In the genomic region with DNA sequence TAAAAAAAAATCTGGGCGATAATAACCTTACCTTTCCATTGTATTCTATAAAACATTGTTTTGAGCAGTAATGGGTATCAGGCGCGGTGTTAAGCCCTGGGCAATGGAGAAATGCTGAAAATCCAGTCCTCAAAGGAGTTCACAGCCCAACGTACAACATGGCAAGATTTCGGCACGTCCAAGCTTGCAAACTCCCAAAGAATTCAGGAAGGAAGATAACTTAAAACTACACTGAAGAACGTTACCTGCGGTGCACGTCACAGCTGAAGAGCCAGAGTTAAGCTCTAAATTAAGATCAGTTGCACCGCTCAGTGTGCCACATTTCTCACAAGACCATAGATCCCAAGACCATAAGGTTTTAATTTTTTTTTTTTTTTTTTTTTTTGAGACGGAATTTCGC, we compare ENCODE assay signal across 8 cellular contexts. TPM values are rescaled to one million over a fixed set of nuclear protein-coding genes. Genes with fewer than 3 reads are reported as not detected.
DNase-seq lines count a peak whose midpoint lies in the region; ATAC-seq, FAIRE-seq and TF ChIP-seq lines count a peak whose summit lies in the region.

No MANE protein-coding gene starts in this region.

- H3K27ac ChIP-seq in IMR-90 (ENCODE audit: insufficient read depth, low read length) (no peak overlapping the region; the same call in 1 of the 2 replicates), H1 (ENCODE audit: low read depth, low read length) (0 out of 2 replicates have a peak overlapping the region, but pooled peaks have one; percentile 33)

- no TSS peak for BruUV-seq in IMR-90 (replicated peaks; lab: Mats Ljungman, UMichigan)

- no peak for TF ChIP-seq EP300 in H1 (IDR thresholded peaks at IDR 0.05; ENCODE audit: borderline replicate concordance in 1 of 2, low read depth in 2 of 2, low read length in 2 of 2)

- in situ Hi-C loops in IMR-90 (cut with MboI; ENCODE audit: low sequenced_read_pairs), result no loop called here

- no peak overlapping the region for H2BK15ac ChIP-seq in IMR-90 (ENCODE audit: low read depth, low read length)
- no peak overlapping the region for H2BK15ac ChIP-seq in H1 (ENCODE audit: low read length)

- H3K36me3 Mint-ChIP-seq in nephron (ENCODE audit: low read depth), result peaks cover 36% of the 10 kb centered on the region

- H4K8ac ChIP-seq in IMR-90 (ENCODE audit: low read depth in 2 of 2, low read length in 2 of 2), result peak overlapping the region; percentile 50 to 61; a peak in 2 of 4 replicates
- H4K8ac ChIP-seq in H1 (ENCODE audit: extremely low read depth, insufficient read depth, low read length), result no peak overlapping the region

- H2AFZ ChIP-seq in IMR-90 (replicated peaks; ENCODE audit: low read length, poor library complexity) (peak overlapping the region; percentile 52), H1 (ENCODE audit: low read length) (no peak overlapping the region)

- dilution Hi-C loops in IMR-90 (cut with HindIII; ENCODE audit: low sequenced_read_pairs, unreplicated experiment), result no loop called here

- H4K5ac ChIP-seq in IMR-90 (ENCODE audit: low read depth, low read length) (no peak overlapping the region), H1 (ENCODE audit: insufficient read length, low read depth, low read length) (peak overlapping the region; percentile 57)

- H3K79me2 ChIP-seq in H1 (ENCODE audit: control insufficient read depth in 1 of 2, insufficient read depth in 2 of 2, low read length in 2 of 2), result peaks cover 6 to 32% of the 10 kb centered on the region in 2 experiments

- peaks cover 4% of the 10 kb centered on the region; the same call in 1 of the 2 replicates for H3K36me3 ChIP-seq in BJ (ENCODE audit: control insufficient read depth, insufficient read depth, low read length)
- H3K36me3 ChIP-seq in IMR-90 (ENCODE audit: control insufficient read depth, insufficient read depth, low read length), result peaks cover 10% of the 10 kb centered on the region
- peaks cover 0 to 30% (median 7%) of the 10 kb centered on the region in 4 experiments; a peak in 4 of 8 replicates for H3K36me3 ChIP-seq in H1 (ENCODE audit: control insufficient read depth in 2 of 4, insufficient read depth in 4 of 4, low read length in 3 of 4)

- H3K9ac ChIP-seq in IMR-90 (ENCODE audit: low read depth, low read length), result peak overlapping the region; percentile 45
- H3K9ac ChIP-seq in H1 (replicated peaks in 1 of 4; ENCODE audit: extremely low read depth in 1 of 4, low read depth in 3 of 4, low read length in 3 of 4), result peak overlapping the region; percentile 51 to 87 (median 64); a peak in 5 of 7 replicates

- H3K56ac ChIP-seq in IMR-90 (ENCODE audit: extremely low read depth, insufficient read depth, low read length), result 0 out of 2 replicates have a peak overlapping the region, but pooled peaks have one; percentile 48
- H3K56ac ChIP-seq in H1 (replicated peaks; ENCODE audit: insufficient read length, low read depth, low read length), result no peak overlapping the region

- TF ChIP-seq POLR2A in IMR-90 (IDR thresholded peaks at IDR 0.05; ENCODE audit: low read depth, low read length), result no peak
- TF ChIP-seq POLR2A in H1 (IDR thresholded peaks at IDR 0.05; ENCODE audit: control extremely low read depth in 1 of 2, low read depth in 2 of 2, low read length in 2 of 2), result no peak

- DNase-seq in BJ (ENCODE audit: low read depth) (no peak), IMR-90 (peak; percentile 17), H1 (ENCODE audit: low read depth in 1 of 2, low spot score in 2 of 2) (no peak), NCI-H345 (lab: John Stamatoyannopoulos, UW) (no peak)
- no peak for DNase-seq in stimulated activated CD4-positive, alpha-beta T cell treated with anti-CD3 and anti-CD28 coated beads, Interleukin-4, amount 100 ng/mL, for 4 hours

- H3K4me1 Mint-ChIP-seq in nephron, result peaks cover 25% of the 10 kb centered on the region

- H2BK120ac ChIP-seq in IMR-90 (ENCODE audit: low read depth, low read length) (no peak overlapping the region), H1 (replicated peaks; ENCODE audit: low read depth, low read length) (no peak overlapping the region)

- no peak overlapping the region; the same call in 1 of the 2 replicates for H3K18ac ChIP-seq in IMR-90 (ENCODE audit: low read depth, low read length)
- H3K18ac ChIP-seq in H1 (ENCODE audit: extremely low read depth, low read length), result no peak overlapping the region; the same call in 1 of the 2 replicates

- 60% methylated on average over 1 of the region's 12 CpGs; no CpG with 5 or more reads in 1 of the 2 experiments for WGBS in IMR-90 (ENCODE audit: extremely low coverage in 2 of 2, insufficient read length in 1 of 2), 2 experiments
- WGBS in H1 (ENCODE audit: extremely low coverage in 1 of 2, insufficient coverage in 1 of 2, insufficient read length in 1 of 2, insufficient replicate concordance in 2 of 2, low coverage in 1 of 2, low lambda C conversion rate in 2 of 2, missing lambda C conversion rate in 1 of 2), 2 experiments, result 11% methylated on average over 10 of the region's 12 CpGs; no CpG with 5 or more reads in 1 of the 2 experiments

- no peak overlapping the region for H2AK9ac ChIP-seq in IMR-90 (replicated peaks; ENCODE audit: low read depth, low read length, poor library complexity)

- peaks cover 7% of the 10 kb centered on the region for H3K23me2 ChIP-seq in H1 (ENCODE audit: low read depth, low read length)

- H3K4me2 ChIP-seq in IMR-90 (ENCODE audit: low read depth, low read length) (peak overlapping the region; percentile 76), H1 (ENCODE audit: insufficient read depth in 1 of 2, low read depth in 2 of 2, low read length in 2 of 2) (peak overlapping the region; percentile 83 to 90)

- H3K4me3 ChIP-seq in BJ (ENCODE audit: low read depth, low read length), result peak overlapping the region; percentile 59
- H3K4me3 ChIP-seq in IMR-90 (ENCODE audit: insufficient read depth, low read depth, low read length), result peak overlapping the region; percentile 31
- peak overlapping the region; percentile 63 to 98 (median 86) for H3K4me3 ChIP-seq in H1 (ENCODE audit: extremely low read depth in 1 of 4, insufficient read depth in 2 of 4, low read depth in 3 of 4, low read length in 4 of 4)

- TF ChIP-seq CTCF in BJ (IDR thresholded peaks at IDR 0.05; ENCODE audit: insufficient read depth, low read depth, low read length) (no peak), IMR-90 (conservative IDR thresholded peaks at IDR 0.05; ENCODE audit: low read depth, low read length) (no peak), H1 (IDR thresholded peaks at IDR 0.05; ENCODE audit: control extremely low read depth in 1 of 3, insufficient read depth in 1 of 3, low read depth in 1 of 3, low read length in 3 of 3) (no peak), nephron (IDR thresholded peaks at IDR 0.05; ENCODE audit: unreplicated experiment in 3 of 3) (no peak)

- H4K91ac ChIP-seq in IMR-90 (ENCODE audit: insufficient read depth, low read depth, low read length), result 0 out of 2 replicates have a peak overlapping the region, but pooled peaks have one; percentile 14
- peak overlapping the region; percentile 29 for H4K91ac ChIP-seq in H1 (replicated peaks; ENCODE audit: insufficient read length, low read length)

- H3K27me3 Mint-ChIP-seq in nephron (ENCODE audit: low read depth), result no peaks in the 10 kb centered on the region

- peak overlapping the region; percentile 34; the same call in 1 of the 2 replicates for H3K4ac ChIP-seq in IMR-90 (ENCODE audit: low read depth, low read length)
- H3K4ac ChIP-seq in H1 (replicated peaks; ENCODE audit: insufficient read length, low read depth, low read length), result no peak overlapping the region

- H3K9me1 ChIP-seq in IMR-90 (ENCODE audit: insufficient read depth, low read length), result peaks cover 3% of the 10 kb centered on the region

- ATAC-seq in IMR-90 (ENCODE audit: low read depth) (no peak), HG02763 (IDR thresholded peaks at IDR 0.05; ENCODE audit: unreplicated experiment) (no peak), HG03095 (IDR thresholded peaks at IDR 0.05; ENCODE audit: unreplicated experiment) (no peak)

- CTCF ChIA-PET in BJ (lab: Yijun Ruan, JAX), result interaction anchor here (0.9 to 2.6 kb wide), 6 partner anchors 9 to 255 kb away, joined by 3 to 27 read pairs (median 4); no protein-coding TSS in a partner anchor
- CTCF ChIA-PET in IMR-90 (lab: Yijun Ruan, JAX), result interaction anchor here (1.0 to 1.6 kb wide), 2 partner anchors 12 to 255 kb away, joined by 3 to 4 read pairs; no protein-coding TSS in a partner anchor
- CTCF ChIA-PET in H1 (lab: Charles Lee; ENCODE audit: partially characterized antibody), result interaction anchor here (0.7 to 2.4 kb wide), 6 partner anchors 10 to 184 kb away, joined by 3 to 12 read pairs (median 4); no protein-coding TSS in a partner anchor

- H3K79me1 ChIP-seq in IMR-90 (ENCODE audit: low read depth in 1 of 2, low read length in 2 of 2) (peaks cover 23 to 28% of the 10 kb centered on the region in 2 experiments), H1 (ENCODE audit: low read depth, low read length) (no peaks in the 10 kb centered on the region; the same call in 1 of the 2 replicates)

- H2AK5ac ChIP-seq in IMR-90 (ENCODE audit: low read depth, low read length), result 0 out of 2 replicates have a peak overlapping the region, but pooled peaks have one; percentile 23
- 0 out of 2 replicates have a peak overlapping the region, but pooled peaks have one; percentile 6 for H2AK5ac ChIP-seq in H1 (ENCODE audit: low read depth, low read length)

- no peak overlapping the region for H2BK12ac ChIP-seq in H1 (ENCODE audit: low read depth, low read length)

- POLR2A ChIA-PET in BJ (lab: Charles Lee), result interaction anchor here (1.0 kb wide), 1 partner anchor 184 kb away, joined by 3 read pairs; no protein-coding TSS in a partner anchor
- POLR2A ChIA-PET in IMR-90 (lab: Charles Lee; ENCODE audit: unreplicated experiment), result no interaction called here
- POLR2A ChIA-PET in H1 (lab: Charles Lee; ENCODE audit: partially characterized antibody), result interaction anchor here (1.0 to 4.7 kb wide), 17 partner anchors 9 to 244 kb away, joined by 3 to 23 read pairs (median 7); partner anchors contain the start of gene LMNB1

- no peaks in the 10 kb centered on the region for H3K9me3 Mint-ChIP-seq in nephron

- H2BK20ac ChIP-seq in IMR-90 (ENCODE audit: low read depth, low read length) (no peak overlapping the region), H1 (ENCODE audit: low read length) (no peak overlapping the region)

- H4K20me1 ChIP-seq in IMR-90 (ENCODE audit: insufficient read depth, low read length) (no peaks in the 10 kb centered on the region), H1 (replicated peaks in 1 of 2; ENCODE audit: control insufficient read depth in 1 of 2, insufficient read depth in 2 of 2, low read length in 2 of 2) (peaks cover 2 to 5% of the 10 kb centered on the region in 2 experiments)

- no peaks in the 10 kb centered on the region for H3K27me3 ChIP-seq in BJ (ENCODE audit: control insufficient read depth, insufficient read depth, low read length)
- H3K27me3 ChIP-seq in IMR-90 (ENCODE audit: control insufficient read depth, insufficient read depth, low read length), result no peaks in the 10 kb centered on the region
- no peaks in the 10 kb centered on the region for H3K27me3 ChIP-seq in H1 (replicated peaks in 1 of 4; ENCODE audit: control insufficient read depth in 3 of 4, extremely low read depth in 1 of 4, insufficient read depth in 3 of 4, low read length in 3 of 4)

- H3K4me3 Mint-ChIP-seq in nephron, result peak overlapping the region; percentile 85 to 95 (median 91)

- H2BK5ac ChIP-seq in IMR-90 (ENCODE audit: low read depth, low read length, poor library complexity, severe bottlenecking) (no peak overlapping the region), H1 (ENCODE audit: low read depth, low read length) (no peak overlapping the region)

- H3K9me3 ChIP-seq in IMR-90 (ENCODE audit: control insufficient read depth, insufficient read depth, low read length) (no peaks in the 10 kb centered on the region), H1 (ENCODE audit: insufficient read depth in 2 of 2, low read depth in 1 of 2, low read length in 1 of 2) (peaks cover 0 to 7% of the 10 kb centered on the region in 2 experiments; a peak in 1 of 4 replicates)

- FAIRE-seq in H1 (lab: Jason Lieb, UNC), result no peak

- H3K4me1 ChIP-seq in IMR-90 (ENCODE audit: control insufficient read depth, insufficient read depth, low read length), result peaks cover 4% of the 10 kb centered on the region
- peaks cover 0 to 8% (median 2%) of the 10 kb centered on the region in 4 experiments; a peak in 2 of 7 replicates for H3K4me1 ChIP-seq in H1 (replicated peaks in 1 of 4; ENCODE audit: control insufficient read depth in 3 of 4, insufficient read depth in 4 of 4, low read length in 3 of 4)

- peak overlapping the region; percentile 64 to 94 (median 94) for H3K27ac Mint-ChIP-seq in nephron

- intact Hi-C loops in IMR-90 (cut with micrococcal nuclease), result loop anchor here (2.0 kb wide), 1 partner anchor 55 kb away; no protein-coding TSS in a partner anchor

- H3K23ac ChIP-seq in IMR-90 (ENCODE audit: low read depth, low read length) (peak overlapping the region; percentile 77), H1 (ENCODE audit: insufficient read length) (peak overlapping the region; percentile 92)

- H3K14ac ChIP-seq in IMR-90 (replicated peaks; ENCODE audit: low read depth, low read length) (peak overlapping the region; percentile 62), H1 (ENCODE audit: insufficient read length) (no peak overlapping the region)

- TF ChIP-seq RAD21 in IMR-90 (IDR thresholded peaks at IDR 0.05; ENCODE audit: low read length) (no peak), H1 (IDR thresholded peaks at IDR 0.05 in 1 of 2, conservative IDR thresholded peaks at IDR 0.05 in 1 of 2; ENCODE audit: low read depth in 2 of 2, low read length in 2 of 2) (no peak)

RNA-seq across cellular contexts. Expression of gene ALDH7A1, which starts 0.9 kb away (rescaled TPM):
- 81.2 and 99.9 TPM in 2 replicates for polyA plus RNA-seq in BJ (2011; rRNA removed)
- 36.6 and 39.1 TPM in 2 replicates for polyA minus RNA-seq in BJ (2011; rRNA and poly(A)+ RNA removed)
- total RNA-seq in IMR-90 (2012; rRNA removed), result 40.9 and 43.9 TPM in 2 replicates
- 54.9 and 62.2 TPM in 2 replicates for polyA plus RNA-seq in IMR-90 (2012; rRNA removed)
- polyA plus RNA-seq in IMR-90 (2012; cell fraction: cytosol; rRNA removed), result 20.6 and 38.1 TPM in 2 replicates
- polyA plus RNA-seq in IMR-90 (2012; cell fraction: nucleus; rRNA removed; ENCODE audit: low replicate concordance), result 5.9 and 36.0 TPM in 2 replicates
- total RNA-seq in H1 (2021; fragmentation: NEBNext Ultra II Directional; extraction: Animal tissue kit (Norgen Biotek cat#: 25700)), result 205 and 225 TPM in 2 replicates
- polyA plus RNA-seq in H1 (2011; rRNA removed), result 65.8 and 99.6 TPM in 2 replicates
- 163 TPM for polyA plus RNA-seq in H1 (2011; cell fraction: cytosol; rRNA removed)
- 76.6 TPM for polyA plus RNA-seq in H1 (2011; cell fraction: nucleus; rRNA removed)
- 232 to 268 TPM (median 259 TPM) in 4 replicates for polyA plus RNA-seq in H1 (2012, experiment 1 of 2)
- 30.7 TPM for polyA plus RNA-seq in H1 (2012, experiment 2 of 2)
- 157 TPM for polyA plus RNA-seq in H1 (2013, experiment 1 of 2)
- polyA plus RNA-seq in H1 (2013, experiment 2 of 2), result 165 TPM
- 138 and 143 TPM in 2 replicates for polyA minus RNA-seq in H1 (2011; rRNA and poly(A)+ RNA removed)
- polyA minus RNA-seq in H1 (2011; cell fraction: cytosol; rRNA and poly(A)+ RNA removed), result 64.1 TPM
- polyA minus RNA-seq in H1 (2011; cell fraction: nucleus; rRNA and poly(A)+ RNA removed), result 150 TPM

RNA-seq across cellular contexts. Expression of gene PHAX, which starts 6.7 kb away (rescaled TPM):
- polyA plus RNA-seq in BJ (2011; rRNA removed) (40.7 and 41.6 TPM in 2 replicates), IMR-90 (2012; rRNA removed) (25.7 and 32.5 TPM in 2 replicates), H1 (2011; rRNA removed) (32.1 and 34.1 TPM in 2 replicates)
- polyA minus RNA-seq in BJ (2011; rRNA and poly(A)+ RNA removed), result 27.9 and 29.0 TPM in 2 replicates
- 46.4 and 104 TPM in 2 replicates for total RNA-seq in IMR-90 (2012; rRNA removed)
- 7.7 and 10.6 TPM in 2 replicates for polyA plus RNA-seq in IMR-90 (2012; cell fraction: cytosol; rRNA removed)
- 1.8 and 4.3 TPM in 2 replicates for polyA plus RNA-seq in IMR-90 (2012; cell fraction: nucleus; rRNA removed; ENCODE audit: low replicate concordance)
- 58.1 and 59.5 TPM in 2 replicates for total RNA-seq in H1 (2021; fragmentation: NEBNext Ultra II Directional; extraction: Animal tissue kit (Norgen Biotek cat#: 25700))
- 55.0 TPM for polyA plus RNA-seq in H1 (2011; cell fraction: cytosol; rRNA removed)
- polyA plus RNA-seq in H1 (2011; cell fraction: nucleus; rRNA removed), result 10.7 TPM
- polyA plus RNA-seq in H1 (2012, experiment 1 of 2), result 39.7 to 74.8 TPM (median 59.5 TPM) in 4 replicates
- 14.3 TPM for polyA plus RNA-seq in H1 (2012, experiment 2 of 2)
- polyA plus RNA-seq in H1 (2013, experiment 1 of 2), result 36.4 TPM
- polyA plus RNA-seq in H1 (2013, experiment 2 of 2), result 34.4 TPM
- 37.8 and 45.2 TPM in 2 replicates for polyA minus RNA-seq in H1 (2011; rRNA and poly(A)+ RNA removed)
- 24.7 TPM for polyA minus RNA-seq in H1 (2011; cell fraction: cytosol; rRNA and poly(A)+ RNA removed)
- polyA minus RNA-seq in H1 (2011; cell fraction: nucleus; rRNA and poly(A)+ RNA removed), result 53.3 TPM

Comparison
In these comparisons a context has a peak if more than half of its experiments do, and no peak if none do; other contexts are left out.
1. H3K4me3 ChIP-seq: peak in every context shown above with its lines; median percentile 86 in H1; 59 in BJ; 31 in IMR-90.